In the genomic region with DNA sequence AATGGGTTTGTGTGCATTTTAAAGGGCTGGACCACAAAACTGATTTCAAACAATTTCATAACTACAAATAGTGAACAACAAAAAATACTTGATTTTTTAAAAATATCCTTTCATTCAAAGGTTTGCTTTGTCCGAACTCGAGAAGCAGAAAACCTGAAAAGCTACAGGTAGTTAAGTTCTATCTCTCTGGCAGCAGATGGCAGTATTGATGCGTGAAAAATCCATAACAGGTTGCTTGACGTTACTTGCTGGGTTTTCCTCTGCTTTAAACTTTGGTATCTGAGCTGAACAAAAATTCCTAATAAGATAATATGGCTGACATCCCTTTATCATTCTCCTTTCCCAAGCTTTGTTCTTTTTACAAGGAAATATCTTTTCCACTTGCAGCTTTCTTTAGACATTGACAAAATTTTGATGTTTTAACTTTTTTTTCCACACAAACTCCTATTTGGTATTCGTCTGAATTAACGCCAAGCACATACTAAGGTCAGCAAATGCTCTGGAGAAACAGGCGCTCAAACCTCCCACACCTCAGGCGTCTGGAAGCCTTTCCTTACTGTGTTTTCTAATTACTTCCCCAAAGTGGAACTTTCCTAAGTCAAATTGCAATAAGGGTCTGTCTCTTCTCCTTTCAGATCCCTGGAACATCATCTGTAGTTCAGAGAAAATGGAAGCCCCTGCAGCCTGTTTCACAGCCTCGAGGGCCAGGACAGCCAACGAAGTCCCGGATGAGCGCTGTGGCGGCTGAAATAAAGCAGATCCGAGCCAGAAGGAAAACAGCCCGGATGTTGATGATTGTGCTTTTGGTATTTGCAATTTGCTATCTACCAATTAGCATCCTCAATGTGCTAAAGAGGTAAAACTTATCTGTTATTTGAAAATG, we compare ENCODE assay signal across 8 cellular contexts. TPM values are rescaled to one million over a fixed set of nuclear protein-coding genes. Genes with fewer than 3 reads are reported as not detected.
A peak's percentile ranks its signal among the peaks of the same experiment; 100 is the strongest.
DNase-seq lines count a peak whose midpoint lies in the region; ATAC-seq, FAIRE-seq and TF ChIP-seq lines count a peak whose summit lies in the region.

No MANE protein-coding gene starts in this region.

- no peaks in the 10 kb centered on the region for H3K36me3 Mint-ChIP-seq in T-cell

- H3K4me3 Mint-ChIP-seq in T-cell: no peak overlapping the region

- H3K4me1 Mint-ChIP-seq in T-cell: no peaks in the 10 kb centered on the region

- ATAC-seq in HG03442 (IDR thresholded peaks at IDR 0.05; ENCODE audit: unreplicated experiment): peak; percentile 49
- no peak for ATAC-seq in T-cell (replicated peaks in 1 of 4)

- H3K27ac Mint-ChIP-seq in T-cell: no peak overlapping the region

- peak; percentile 76 for TF ChIP-seq CTCF in 22Rv1 (IDR thresholded peaks at IDR 0.05)
- peak; percentile 41; the same call in 1 of the 2 replicates for TF ChIP-seq CTCF in GM12874 (IDR thresholded peaks at IDR 0.05; ENCODE audit: insufficient read depth, low read depth, low read length)
- TF ChIP-seq CTCF in kidney epithelial cell (IDR thresholded peaks at IDR 0.05; ENCODE audit: insufficient read depth, low read length, poor library complexity, severe bottlenecking): peak; percentile 54

- H3K27ac ChIP-seq in 22Rv1: no peak overlapping the region

- peaks cover 0 to 4% (median 3%) of the 10 kb centered on the region in 3 donors for H3K9me3 Mint-ChIP-seq in T-cell

- no peaks in the 10 kb centered on the region for H3K27me3 ChIP-seq in kidney epithelial cell (ENCODE audit: control insufficient read depth, insufficient read depth, low read length)

- CTCF ChIA-PET in T-cell (lab: Charles Lee): no interaction called here

- DNase-seq in NCI-H69 (lab: John Stamatoyannopoulos, UW) (peak; percentile 74), brain pericyte (ENCODE audit: low read depth, low spot score) (peak; percentile 21), kidney epithelial cell (ENCODE audit: low read depth) (peak; percentile 32), urothelium cell line (ENCODE audit: low spot score) (peak; percentile 61), T-cell (no peak)

- no peaks in the 10 kb centered on the region for H3K27me3 Mint-ChIP-seq in T-cell

- no peak overlapping the region for H3K4me3 ChIP-seq in kidney epithelial cell (ENCODE audit: low read depth, low read length)

- H3K36me3 ChIP-seq in kidney epithelial cell (ENCODE audit: control insufficient read depth, insufficient read depth, low read length): no peaks in the 10 kb centered on the region

- POLR2A ChIA-PET in T-cell (lab: Charles Lee): no interaction called here

- FAIRE-seq in urothelium cell line (lab: Jason Lieb, UNC): no peak

RNA-seq across cellular contexts. Expression of a gene that starts 50.3 kb away (rescaled TPM):
- total RNA-seq in kidney epithelial cell (not detected in 2 replicates), T-cell (not detected)

Comparison
In these comparisons a context has a peak if more than half of its experiments do, and no peak if none do; other contexts are left out.
1. DNase-seq: peak in NCI-H69 (single experiment), brain pericyte (single experiment), kidney epithelial cell (single experiment) and urothelium cell line (single experiment); none in T-cell (0 of 34).
2. Peak in every context shown above with its lines, with median percentiles within 50 percentile points of each other: CTCF ChIP-seq.